ENCODE assay signal across 1 cellular context in the genomic region with DNA sequence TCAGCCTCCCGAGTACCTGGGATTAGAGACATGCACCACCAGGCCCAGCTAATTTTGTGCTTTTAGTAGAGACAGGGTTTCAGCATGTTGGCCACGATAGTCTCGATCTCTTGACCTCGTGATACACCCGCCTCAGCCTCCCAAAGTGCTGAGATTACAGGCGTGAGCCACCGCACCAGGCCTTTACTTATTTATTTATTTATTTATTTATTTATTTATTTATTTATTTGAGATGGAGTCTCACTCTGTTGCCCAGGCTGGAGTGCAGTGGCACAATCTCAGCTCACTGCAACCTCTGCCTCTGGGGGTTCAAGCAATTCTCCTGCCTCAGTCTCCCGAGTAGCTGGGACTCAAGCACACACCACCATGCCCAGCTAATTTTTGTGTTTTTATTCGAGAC.
TF ChIP-seq lines count a peak whose summit lies in the region.

No MANE protein-coding gene starts in this region.

TF ChIP-seq in HEK293, 187 proteins besides CTCF, POLR2A, EP300 and RAD21 (continued from another document):
- TF ChIP-seq, protein P1, sequence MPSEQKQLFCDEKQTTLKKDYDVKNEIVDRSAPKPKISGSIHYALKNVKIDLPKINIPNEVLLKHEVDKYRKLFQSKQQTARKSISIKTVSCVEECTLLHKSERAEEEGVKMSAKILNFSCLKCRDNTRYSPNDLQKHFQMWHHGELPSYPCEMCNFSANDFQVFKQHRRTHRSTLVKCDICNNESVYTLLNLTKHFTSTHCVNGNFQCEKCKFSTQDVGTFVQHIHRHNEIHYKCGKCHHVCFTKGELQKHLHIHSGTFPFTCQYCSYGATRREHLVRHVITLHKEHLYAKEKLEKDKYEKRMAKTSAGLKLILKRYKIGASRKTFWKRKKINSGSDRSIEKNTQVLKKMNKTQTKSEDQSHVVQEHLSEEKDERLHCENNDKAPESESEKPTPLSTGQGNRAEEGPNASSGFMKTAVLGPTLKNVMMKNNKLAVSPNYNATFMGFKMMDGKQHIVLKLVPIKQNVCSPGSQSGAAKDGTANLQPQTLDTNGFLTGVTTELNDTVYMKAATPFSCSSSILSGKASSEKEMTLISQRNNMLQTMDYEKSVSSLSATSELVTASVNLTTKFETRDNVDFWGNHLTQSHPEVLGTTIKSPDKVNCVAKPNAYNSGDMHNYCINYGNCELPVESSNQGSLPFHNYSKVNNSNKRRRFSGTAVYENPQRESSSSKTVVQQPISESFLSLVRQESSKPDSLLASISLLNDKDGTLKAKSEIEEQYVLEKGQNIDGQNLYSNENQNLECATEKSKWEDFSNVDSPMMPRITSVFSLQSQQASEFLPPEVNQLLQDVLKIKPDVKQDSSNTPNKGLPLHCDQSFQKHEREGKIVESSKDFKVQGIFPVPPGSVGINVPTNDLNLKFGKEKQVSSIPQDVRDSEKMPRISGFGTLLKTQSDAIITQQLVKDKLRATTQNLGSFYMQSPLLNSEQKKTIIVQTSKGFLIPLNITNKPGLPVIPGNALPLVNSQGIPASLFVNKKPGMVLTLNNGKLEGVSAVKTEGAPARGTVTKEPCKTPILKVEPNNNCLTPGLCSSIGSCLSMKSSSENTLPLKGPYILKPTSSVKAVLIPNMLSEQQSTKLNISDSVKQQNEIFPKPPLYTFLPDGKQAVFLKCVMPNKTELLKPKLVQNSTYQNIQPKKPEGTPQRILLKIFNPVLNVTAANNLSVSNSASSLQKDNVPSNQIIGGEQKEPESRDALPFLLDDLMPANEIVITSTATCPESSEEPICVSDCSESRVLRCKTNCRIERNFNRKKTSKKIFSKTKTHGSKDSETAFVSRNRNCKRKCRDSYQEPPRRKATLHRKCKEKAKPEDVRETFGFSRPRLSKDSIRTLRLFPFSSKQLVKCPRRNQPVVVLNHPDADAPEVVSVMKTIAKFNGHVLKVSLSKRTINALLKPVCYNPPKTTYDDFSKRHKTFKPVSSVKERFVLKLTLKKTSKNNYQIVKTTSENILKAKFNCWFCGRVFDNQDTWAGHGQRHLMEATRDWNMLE (tag by site-specific recombination; conservative IDR thresholded peaks at IDR 0.05; ENCODE audit: low read depth) = peak; percentile 92
- TF ChIP-seq ZNF19 (tag by site-specific recombination; IDR thresholded peaks at IDR 0.05; ENCODE audit: low read depth) (peak; percentile 75; the same call in 1 of the 2 replicates), ZNF426 (tag by site-specific recombination; IDR thresholded peaks at IDR 0.05) (peak; percentile 93), ZNF140 (tag by site-specific recombination; IDR thresholded peaks at IDR 0.05) (peak; percentile 89; the same call in 1 of the 2 replicates), ZBTB21 (tag by site-specific recombination; IDR thresholded peaks at IDR 0.05) (peak; percentile 49; the same call in 1 of the 2 replicates), ZSCAN23 (tag by site-specific recombination; IDR thresholded peaks at IDR 0.05) (0 out of 2 replicates have a peak, but pooled peaks have one; percentile 18), ZNF146 (tag by site-specific recombination; IDR thresholded peaks at IDR 0.05) (peak; percentile 19; the same call in 1 of the 2 replicates)
